Comparison of ENCODE assay signal across 15 cellular contexts in genomic region chr1:47545912-47546483, GRCh38.
DNase-seq lines count a peak whose midpoint lies in the region; ATAC-seq and TF ChIP-seq lines count a peak whose summit lies in the region.
"Had no signal": no experiment of that assay in that cellular context is flagged by ENCODE, and none has a peak within 500 bp of the region (broad histone marks: within the 10 kb centered on the region; RNA-seq: fewer than 3 reads in every experiment).

No MANE protein-coding gene starts in this region.

- TF ChIP-seq RAD21 in HCT116 (IDR thresholded peaks at IDR 0.05; ENCODE audit: low read depth) = peak; percentile 25; the same call in 1 of the 2 replicates

- DNase-seq in HCT116 (ENCODE audit: low read depth, low spot score) (no peak), PC-9 (no peak), epithelial cell of esophagus (ENCODE audit: low read depth) (no peak), posterior vena cava (ENCODE audit: low spot score) (peak; percentile 8), NCI-H524 (lab: John Stamatoyannopoulos, UW) (no peak), amygdala (lab: John Stamatoyannopoulos, UW) (no peak)
- DNase-seq in activated T-cell treated with anti-CD3 and anti-CD28 coated beads, Interleukin-2, amount 50 U/mL, for 4 hours = no peak
- no peak for DNase-seq in effector memory CD4-positive, alpha-beta T cell
- DNase-seq: BE2C; CD8-positive, alpha-beta T cell; IMR-90; NCI-H1092; NCI-H2107; NCI-H345; RPMI8226 had no signal

- H3F3A ChIP-seq in PC-9 (ENCODE audit: insufficient read depth, low read depth) = no peaks in the 10 kb centered on the region

- H3K9me2 ChIP-seq in HCT116 (ENCODE audit: insufficient read depth) (no peaks in the 10 kb centered on the region), PC-9 (ENCODE audit: insufficient read depth) (no peaks in the 10 kb centered on the region)

- ATAC-seq in HCT116 = peak; percentile 60
- no peak for ATAC-seq in activated T-cell treated with anti-CD3 and anti-CD28 coated beads, Interleukin-2, amount 50 U/mL, for 4 hours
- ATAC-seq: CD8-positive, alpha-beta T cell had no signal

- H3K9me3 ChIP-seq in HCT116 (ENCODE audit: control insufficient read depth in 1 of 2, insufficient read depth in 1 of 2, low read depth in 1 of 2, low read length in 2 of 2) (no peaks in the 10 kb centered on the region), PC-9 (ENCODE audit: insufficient read depth, low read depth) (no peaks in the 10 kb centered on the region; the same call in 1 of the 2 replicates)
- H3K9me3 ChIP-seq in effector memory CD4-positive, alpha-beta T cell (ENCODE audit: control insufficient read depth, low read length) = no peaks in the 10 kb centered on the region
- H3K9me3 ChIP-seq: BE2C had no signal

- H3K4me3 ChIP-seq in HCT116 (replicated peaks in 1 of 2; ENCODE audit: low read depth in 1 of 2, low read length in 2 of 2) (no peak overlapping the region), PC-9 (no peak overlapping the region), epithelial cell of esophagus (ENCODE audit: low read length) (no peak overlapping the region)
- no peak overlapping the region for H3K4me3 ChIP-seq in effector memory CD4-positive, alpha-beta T cell (ENCODE audit: insufficient read depth, low read depth, low read length, poor library complexity, severe bottlenecking)

- H3K4me1 ChIP-seq in HCT116 (ENCODE audit: control insufficient read depth in 1 of 2, insufficient read depth in 2 of 2, low read length in 2 of 2) (no peaks in the 10 kb centered on the region), PC-9 (replicated peaks; ENCODE audit: insufficient read depth) (peaks cover 31% of the 10 kb centered on the region)
- H3K4me1 ChIP-seq in effector memory CD4-positive, alpha-beta T cell (ENCODE audit: control insufficient read depth, insufficient read depth, low read length, poor library complexity, severe bottlenecking) = no peaks in the 10 kb centered on the region
- H3K4me1 ChIP-seq: BE2C had no signal

- H3K36me3 Mint-ChIP-seq in activated T-cell treated with anti-CD3 and anti-CD28 coated beads, Interleukin-2, amount 50 U/mL, for 4 hours (ENCODE audit: insufficient read depth) = no peaks in the 10 kb centered on the region
- H3K36me3 Mint-ChIP-seq: CD8-positive, alpha-beta T cell had no signal

- H3K79me2 ChIP-seq in HCT116 (ENCODE audit: insufficient read depth, low read length) (no peaks in the 10 kb centered on the region), PC-9 (ENCODE audit: low read depth) (no peaks in the 10 kb centered on the region)

- H3K4me3 Mint-ChIP-seq in activated T-cell treated with anti-CD3 and anti-CD28 coated beads, Interleukin-2, amount 50 U/mL, for 4 hours = no peak overlapping the region
- H3K4me3 Mint-ChIP-seq: CD8-positive, alpha-beta T cell had no signal

- H3K27me3 ChIP-seq in HCT116 (ENCODE audit: insufficient read depth, low read length) (no peaks in the 10 kb centered on the region), PC-9 (ENCODE audit: insufficient read depth, low read depth) (no peaks in the 10 kb centered on the region)
- no peaks in the 10 kb centered on the region for H3K27me3 ChIP-seq in effector memory CD4-positive, alpha-beta T cell (replicated peaks; ENCODE audit: control insufficient read depth, insufficient read depth, low read length, poor library complexity, severe bottlenecking)
- H3K27me3 ChIP-seq: BE2C had no signal

- peaks cover 10% of the 10 kb centered on the region for H3K27me3 Mint-ChIP-seq in activated T-cell treated with anti-CD3 and anti-CD28 coated beads, Interleukin-2, amount 50 U/mL, for 4 hours (ENCODE audit: low read depth)

- H4K20me1 ChIP-seq in HCT116 (ENCODE audit: insufficient read depth) (no peaks in the 10 kb centered on the region), PC-9 (ENCODE audit: insufficient read depth) (no peaks in the 10 kb centered on the region)

- no peak overlapping the region for H3K4me2 ChIP-seq in HCT116 (ENCODE audit: low read length)
- H3K4me2 ChIP-seq in PC-9 = peak overlapping the region; percentile 25; the same call in 1 of the 2 replicates

- H2AFZ ChIP-seq in HCT116 (ENCODE audit: low read depth, low read length, poor library complexity, severe bottlenecking) = no peak overlapping the region
- no peak overlapping the region for H2AFZ ChIP-seq in PC-9

- H3K9ac ChIP-seq in HCT116 (ENCODE audit: low read length) = no peak overlapping the region

- H3K4me1 Mint-ChIP-seq in activated T-cell treated with anti-CD3 and anti-CD28 coated beads, Interleukin-2, amount 50 U/mL, for 4 hours (ENCODE audit: low read depth) = no peaks in the 10 kb centered on the region

- TF ChIP-seq CTCF in HCT116 (IDR thresholded peaks at IDR 0.05 in 2 of 3, conservative IDR thresholded peaks at IDR 0.05 in 1 of 3; ENCODE audit: borderline replicate concordance in 1 of 3, insufficient read depth in 1 of 3, low read depth in 2 of 3, low read length in 2 of 3) (peak; percentile 17 to 34 (median 21); a peak in 3 of 6 replicates), PC-9 (conservative IDR thresholded peaks at IDR 0.05) (no peak; the same call in 1 of the 2 replicates), epithelial cell of esophagus (IDR thresholded peaks at IDR 0.05; ENCODE audit: insufficient read depth, low read depth, low read length, missing control alignments) (peak; percentile 3)

- intact Hi-C loops in HCT116 (cut with micrococcal nuclease) = no loop called here
- intact Hi-C loops in PC-9 (cut with micrococcal nuclease; ENCODE audit: unreplicated experiment) = no loop called here
- intact Hi-C loops in posterior vena cava (cut with DNase I) = no loop called here

- POLR2A ChIA-PET in HCT116 (lab: Charles Lee) (no interaction called here), PC-9 (lab: Charles Lee; ENCODE audit: unreplicated experiment) (no interaction called here)

- H3K9me3 Mint-ChIP-seq in activated T-cell treated with anti-CD3 and anti-CD28 coated beads, Interleukin-2, amount 50 U/mL, for 4 hours = peaks cover 3% of the 10 kb centered on the region

- CTCF ChIA-PET in HCT116 (lab: Charles Lee) = interaction anchor here (1.0 to 1.5 kb wide), 5 partner anchors 11 to 108 kb away, joined by 3 to 5 read pairs (median 4); partner anchors contain the start of gene FOXD2
- CTCF ChIA-PET in PC-9 (lab: Charles Lee) = no interaction called here

- no peaks in the 10 kb centered on the region for H3K36me3 ChIP-seq in HCT116 (ENCODE audit: control insufficient read depth in 1 of 2, insufficient read depth in 2 of 2, low read length in 2 of 2)
- H3K36me3 ChIP-seq in PC-9 (ENCODE audit: low read depth) = no peaks in the 10 kb centered on the region
- no peaks in the 10 kb centered on the region for H3K36me3 ChIP-seq in effector memory CD4-positive, alpha-beta T cell (ENCODE audit: control insufficient read depth, insufficient read depth, low read length)
- H3K36me3 ChIP-seq: BE2C had no signal

- TF ChIP-seq POLR2A in HCT116 (IDR thresholded peaks at IDR 0.05; ENCODE audit: borderline replicate concordance, extremely low read depth, insufficient read depth, insufficient read length) = no peak

- RAD21 ChIA-PET in HCT116 (lab: Charles Lee; ENCODE audit: low non-redundant PET in 1 of 2, low total read pairs in 2 of 2, uncharacterized antibody in 2 of 2, unreplicated experiment in 2 of 2) = no interaction called here

- H3K27ac ChIP-seq in HCT116 (ENCODE audit: low read depth, low read length) (no peak overlapping the region), PC-9 (no peak overlapping the region)
- H3K27ac ChIP-seq in effector memory CD4-positive, alpha-beta T cell (ENCODE audit: insufficient read depth, low read length, poor library complexity, severe bottlenecking) = no peak overlapping the region

- BruUV-seq in HCT116 (replicated peaks; lab: Mats Ljungman, UMichigan) (no TSS peak), PC-9 (replicated peaks; lab: Mats Ljungman, UMichigan) (no TSS peak)

TF ChIP-seq in HCT116, 20 proteins besides CTCF, POLR2A, EP300 and RAD21:
- 0 out of 2 replicates have a peak, but pooled peaks have one; percentile 6 for TF ChIP-seq ZFX (IDR thresholded peaks at IDR 0.05)
- no peak for TF ChIP-seq EZH2 (IDR thresholded peaks at IDR 0.05)
